In genomic region chr6:162442675-162443074, GRCh38 we compare ENCODE assay signal across 11 cellular contexts.
DNase-seq lines count a peak whose midpoint lies in the region; ATAC-seq and TF ChIP-seq lines count a peak whose summit lies in the region.
"Had no signal": no experiment of that assay in that cellular context is flagged by ENCODE, and none has a peak within 500 bp of the region (broad histone marks: within the 10 kb centered on the region; RNA-seq: fewer than 3 reads in every experiment).

No MANE protein-coding gene starts in this region.

- H3K4me3 ChIP-seq in SK-N-SH (ENCODE audit: low read depth in 2 of 2, low read length in 1 of 2): no peak overlapping the region
- no peak overlapping the region for H3K4me3 ChIP-seq in transverse colon
- H3K4me3 ChIP-seq in osteoblast (ENCODE audit: insufficient read depth, low read length): no peak overlapping the region
- H3K4me3 ChIP-seq: gastrocnemius medialis had no signal

- POLR2A ChIA-PET in SK-N-SH (lab: Yijun Ruan, JAX): no interaction called here
- POLR2A ChIA-PET in WTC11 (lab: Charles Lee): no interaction called here

- no peaks in the 10 kb centered on the region for H4K20me1 ChIP-seq in SK-N-SH (ENCODE audit: insufficient read depth)
- no peaks in the 10 kb centered on the region for H4K20me1 ChIP-seq in osteoblast (ENCODE audit: insufficient read depth, low read length)

- 65% methylated on average over 6 of the region's 6 CpGs for WGBS in SK-N-SH (ENCODE audit: low lambda C conversion rate)
- WGBS in transverse colon (ENCODE audit: low coverage in 1 of 2), 2 donors: 80 to 90% methylated on average over 2 to 6 of the region's 6 CpGs

- TF ChIP-seq EP300 in SK-N-SH (IDR thresholded peaks at IDR 0.05; ENCODE audit: borderline replicate concordance in 1 of 2, low read depth in 1 of 2, low read length in 1 of 2) (no peak), transverse colon (IDR thresholded peaks at IDR 0.05; ENCODE audit: low read depth) (no peak)

- H3K27ac ChIP-seq in SK-N-SH (ENCODE audit: low read depth in 2 of 2, low read length in 1 of 2): no peak overlapping the region
- H3K27ac ChIP-seq in transverse colon: no peak overlapping the region
- no peak overlapping the region for H3K27ac ChIP-seq in osteoblast (ENCODE audit: low read depth, low read length)
- H3K27ac ChIP-seq: gastrocnemius medialis had no signal

- intact Hi-C loops in transverse colon (cut with DNase I; ENCODE audit: low total_unique reads): no loop called here

- no peak overlapping the region for H3K9ac ChIP-seq in SK-N-SH

- no peaks in the 10 kb centered on the region for H3K79me2 ChIP-seq in SK-N-SH (ENCODE audit: insufficient read depth)
- H3K79me2 ChIP-seq in osteoblast (ENCODE audit: insufficient read depth, low read length): no peaks in the 10 kb centered on the region

- DNase-seq in SK-N-SH (peak; percentile 48), WTC11 (ENCODE audit: low spot score) (peak; percentile 60), inferior parietal cortex (ENCODE audit: extremely low spot score) (peak; percentile 72), transverse colon (no peak), osteoblast (ENCODE audit: insufficient read length, low spot score, missing footprints) (no peak), NCI-H2029 treated with DMSO at 0.1 percent for 48 hours (lab: John Stamatoyannopoulos, UW) (no peak)
- DNase-seq: activated naive CD4-positive, alpha-beta T cell treated with Interleukin-2 at 50 U/mL for 16 hours; gastrocnemius medialis; SW 1271 had no signal

- in situ Hi-C loops in transverse colon (cut with MboI; ENCODE audit: low pct_ligation_motif_present in 1 of 4, low pct_unique_long_range_greater_than_20kb in 1 of 4, low sequenced_read_pairs in 3 of 4): no loop called here

- H3K9me3 ChIP-seq in SK-N-SH (no peaks in the 10 kb centered on the region), transverse colon (peaks cover 0 to 8% of the 10 kb centered on the region in 2 donors), osteoblast (ENCODE audit: low read depth, low read length) (no peaks in the 10 kb centered on the region)
- H3K9me3 ChIP-seq: gastrocnemius medialis had no signal

- H3K27ac Mint-ChIP-seq in WTC11: no peak overlapping the region

- peaks cover 30% of the 10 kb centered on the region for H3K9me3 Mint-ChIP-seq in WTC11

- ATAC-seq in SK-N-SH treated with all-trans-retinoic acid at 6 μM for 48 hours: no peak
- ATAC-seq in WTC11: peak; percentile 97
- ATAC-seq in HG02970 (IDR thresholded peaks at IDR 0.05; ENCODE audit: low FRiP score, unreplicated experiment): no peak
- ATAC-seq: gastrocnemius medialis had no signal

- H3K4me2 ChIP-seq in SK-N-SH: no peak overlapping the region
- no peak overlapping the region for H3K4me2 ChIP-seq in osteoblast (ENCODE audit: insufficient read depth, low read length)

- H3K36me3 ChIP-seq in SK-N-SH (replicated peaks in 1 of 2; ENCODE audit: control insufficient read depth in 1 of 2, insufficient read depth in 2 of 2, low read length in 1 of 2) (no peaks in the 10 kb centered on the region), transverse colon (no peaks in the 10 kb centered on the region), osteoblast (ENCODE audit: insufficient read depth, low read length) (no peaks in the 10 kb centered on the region)
- H3K36me3 ChIP-seq: gastrocnemius medialis had no signal

- CTCF ChIA-PET in SK-N-SH (lab: Yijun Ruan, JAX): interaction anchor here (0.6 to 1.5 kb wide), 5 partner anchors 9 to 90 kb away, joined by 3 to 4 read pairs (median 3); no protein-coding TSS in a partner anchor
- CTCF ChIA-PET in WTC11 (lab: Charles Lee): interaction anchor here (0.8 to 1.5 kb wide), 6 partner anchors 11 to 291 kb away, joined by 3 to 9 read pairs (median 4); partner anchors contain the start of genes PACRG and PRKN

- H3K36me3 Mint-ChIP-seq in WTC11: peaks cover 18% of the 10 kb centered on the region

- H3K4me1 Mint-ChIP-seq in WTC11: peaks cover 46% of the 10 kb centered on the region

- TF ChIP-seq POLR2A in transverse colon (IDR thresholded peaks at IDR 0.05): no peak

- H3K9me2 ChIP-seq in SK-N-SH: no peaks in the 10 kb centered on the region

- H3K27me3 Mint-ChIP-seq in WTC11 (ENCODE audit: low read depth): peaks cover 53% of the 10 kb centered on the region

- H3F3A ChIP-seq in SK-N-SH (replicated peaks; ENCODE audit: insufficient read depth): no peaks in the 10 kb centered on the region

- no peak overlapping the region for H3K4me3 Mint-ChIP-seq in WTC11

- TF ChIP-seq RAD21 in SK-N-SH (IDR thresholded peaks at IDR 0.05; ENCODE audit: low read length): peak; percentile 79

- no peaks in the 10 kb centered on the region for H3K27me3 ChIP-seq in SK-N-SH (ENCODE audit: insufficient read depth)
- no peaks in the 10 kb centered on the region for H3K27me3 ChIP-seq in transverse colon
- no peaks in the 10 kb centered on the region for H3K27me3 ChIP-seq in osteoblast (ENCODE audit: insufficient read depth, low read length)
- H3K27me3 ChIP-seq: gastrocnemius medialis had no signal

- H2AFZ ChIP-seq in SK-N-SH (ENCODE audit: low read depth): no peak overlapping the region
- no peak overlapping the region for H2AFZ ChIP-seq in osteoblast (ENCODE audit: low read length)

- no peaks in the 10 kb centered on the region for H3K4me1 ChIP-seq in SK-N-SH (ENCODE audit: control insufficient read depth in 1 of 2, insufficient read depth in 2 of 2, low read depth in 1 of 2, low read length in 1 of 2)
- no peaks in the 10 kb centered on the region for H3K4me1 ChIP-seq in transverse colon
- H3K4me1 ChIP-seq in osteoblast (ENCODE audit: insufficient read depth, low read length): no peaks in the 10 kb centered on the region
- H3K4me1 ChIP-seq: gastrocnemius medialis had no signal

- TF ChIP-seq CTCF in SK-N-SH (IDR thresholded peaks at IDR 0.05) (0 out of 2 replicates have a peak, but pooled peaks have one; percentile 13), WTC11 (IDR thresholded peaks at IDR 0.05) (peak; percentile 54), transverse colon (IDR thresholded peaks at IDR 0.05) (peak in 3 of 5 experiments; percentile 14 to 30 (median 23)), osteoblast (IDR thresholded peaks at IDR 0.05; ENCODE audit: extremely low read depth, low read depth, low read length) (no peak)

TF ChIP-seq in SK-N-SH, 30 proteins besides CTCF, POLR2A, EP300 and RAD21:
- TF ChIP-seq FOSL2 (IDR thresholded peaks at IDR 0.05; ENCODE audit: borderline replicate concordance, low read depth) (no peak), POLR2AphosphoS5 (IDR thresholded peaks at IDR 0.05; ENCODE audit: low read depth, low read length) (no peak), SMC3 (IDR thresholded peaks at IDR 0.05; ENCODE audit: low read depth, low read length) (peak; percentile 56; the same call in 1 of the 2 replicates)

TF ChIP-seq in SK-N-SH treated with all-trans-retinoic acid at 6 μM for 48 hours, 23 proteins besides CTCF, POLR2A, EP300 and RAD21:
- TF ChIP-seq ZC3H10 (CRISPR knock-in tag; IDR thresholded peaks at IDR 0.05) (no peak), TCF4 (CRISPR knock-in tag; IDR thresholded peaks at IDR 0.05; ENCODE audit: borderline replicate concordance) (no peak), ISL1 (CRISPR knock-in tag; IDR thresholded peaks at IDR 0.05) (no peak)
- TF ChIP-seq, protein P1, sequence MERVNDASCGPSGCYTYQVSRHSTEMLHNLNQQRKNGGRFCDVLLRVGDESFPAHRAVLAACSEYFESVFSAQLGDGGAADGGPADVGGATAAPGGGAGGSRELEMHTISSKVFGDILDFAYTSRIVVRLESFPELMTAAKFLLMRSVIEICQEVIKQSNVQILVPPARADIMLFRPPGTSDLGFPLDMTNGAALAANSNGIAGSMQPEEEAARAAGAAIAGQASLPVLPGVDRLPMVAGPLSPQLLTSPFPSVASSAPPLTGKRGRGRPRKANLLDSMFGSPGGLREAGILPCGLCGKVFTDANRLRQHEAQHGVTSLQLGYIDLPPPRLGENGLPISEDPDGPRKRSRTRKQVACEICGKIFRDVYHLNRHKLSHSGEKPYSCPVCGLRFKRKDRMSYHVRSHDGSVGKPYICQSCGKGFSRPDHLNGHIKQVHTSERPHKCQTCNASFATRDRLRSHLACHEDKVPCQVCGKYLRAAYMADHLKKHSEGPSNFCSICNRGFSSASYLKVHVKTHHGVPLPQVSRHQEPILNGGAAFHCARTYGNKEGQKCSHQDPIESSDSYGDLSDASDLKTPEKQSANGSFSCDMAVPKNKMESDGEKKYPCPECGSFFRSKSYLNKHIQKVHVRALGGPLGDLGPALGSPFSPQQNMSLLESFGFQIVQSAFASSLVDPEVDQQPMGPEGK (CRISPR knock-in tag; IDR thresholded peaks at IDR 0.05; ENCODE audit: borderline replicate concordance): no peak

TF ChIP-seq in WTC11, 78 proteins besides CTCF, POLR2A, EP300 and RAD21:
- no peak for TF ChIP-seq CBFB (CRISPR knock-in tag; IDR thresholded peaks at IDR 0.05; ENCODE audit: low read depth)
- TF ChIP-seq HMGA2 (CRISPR knock-in tag; IDR thresholded peaks at IDR 0.05): no peak
- TF ChIP-seq NR2C2 (CRISPR knock-in tag; IDR thresholded peaks at IDR 0.05): no peak
- no peak for TF ChIP-seq MXD4 (CRISPR knock-in tag; IDR thresholded peaks at IDR 0.05; ENCODE audit: borderline replicate concordance)
- no peak for TF ChIP-seq TP53 (CRISPR knock-in tag; IDR thresholded peaks at IDR 0.05)
- no peak for TF ChIP-seq ZBTB21 (CRISPR knock-in tag; IDR thresholded peaks at IDR 0.05; ENCODE audit: borderline replicate concordance)
- TF ChIP-seq OVOL2 (CRISPR knock-in tag; IDR thresholded peaks at IDR 0.05; ENCODE audit: borderline replicate concordance): no peak

Comparison
In these comparisons a context has a peak if more than half of its experiments do, and no peak if none do; other contexts are left out.
1. DNase-seq: peak in SK-N-SH (single experiment), WTC11 (single experiment) and inferior parietal cortex (single experiment); none in transverse colon (single experiment), osteoblast (single experiment) and NCI-H2029 treated with DMSO at 0.1 percent for 48 hours (single experiment).
2. Of the 6 proteins assayed by ChIP-seq in both WTC11 and SK-N-SH: peak only in WTC11: none; only in SK-N-SH: none; in both: CTCF; in neither: 5.